1 cellular context compared by ENCODE assay signal in genomic region chr7:5170251-5170650, GRCh38.
TF ChIP-seq lines count a peak whose summit lies in the region.

No MANE protein-coding gene starts in this region.

TF ChIP-seq in H1, 55 proteins besides CTCF, POLR2A, EP300 and RAD21:
- TF ChIP-seq TAF1 (IDR thresholded peaks at IDR 0.05; ENCODE audit: low read depth, low read length) (no peak), RBBP5 (IDR thresholded peaks at IDR 0.05; ENCODE audit: borderline replicate concordance, low read depth, low read length) (no peak), KDM1A (IDR thresholded peaks at IDR 0.05; ENCODE audit: borderline replicate concordance, low read length) (no peak), ATF2 (IDR thresholded peaks at IDR 0.05; ENCODE audit: low read length) (no peak), SIRT6 (IDR thresholded peaks at IDR 0.05; ENCODE audit: low read length) (no peak)
TF ChIP-seq in H1: peak in this region for 0.
